ENCODE assay signal across 1 cellular context in the genomic region with DNA sequence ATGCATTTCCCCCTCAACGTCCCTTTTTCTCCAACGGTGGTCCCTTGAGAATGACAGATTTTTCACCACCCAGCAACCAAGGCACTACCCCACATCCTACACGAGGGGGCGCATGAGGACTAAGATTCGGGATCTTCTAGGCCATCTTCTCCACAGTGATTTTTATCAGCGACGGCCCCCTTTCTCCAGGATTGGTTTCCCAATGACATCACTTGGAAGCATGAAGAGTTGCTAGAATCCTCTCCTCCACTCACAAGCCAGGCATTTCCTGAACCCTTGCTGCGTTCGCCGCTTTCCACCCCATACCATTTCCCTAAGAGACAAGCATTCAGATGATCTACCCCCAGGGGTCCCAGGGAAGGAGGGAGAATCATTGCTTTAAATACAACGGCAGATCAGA.
TF ChIP-seq lines count a peak whose summit lies in the region.

No MANE protein-coding gene starts in this region.

TF ChIP-seq in K562, 482 proteins besides CTCF, POLR2A, EP300 and RAD21 (continued from another document):
- TF ChIP-seq, protein P1, sequence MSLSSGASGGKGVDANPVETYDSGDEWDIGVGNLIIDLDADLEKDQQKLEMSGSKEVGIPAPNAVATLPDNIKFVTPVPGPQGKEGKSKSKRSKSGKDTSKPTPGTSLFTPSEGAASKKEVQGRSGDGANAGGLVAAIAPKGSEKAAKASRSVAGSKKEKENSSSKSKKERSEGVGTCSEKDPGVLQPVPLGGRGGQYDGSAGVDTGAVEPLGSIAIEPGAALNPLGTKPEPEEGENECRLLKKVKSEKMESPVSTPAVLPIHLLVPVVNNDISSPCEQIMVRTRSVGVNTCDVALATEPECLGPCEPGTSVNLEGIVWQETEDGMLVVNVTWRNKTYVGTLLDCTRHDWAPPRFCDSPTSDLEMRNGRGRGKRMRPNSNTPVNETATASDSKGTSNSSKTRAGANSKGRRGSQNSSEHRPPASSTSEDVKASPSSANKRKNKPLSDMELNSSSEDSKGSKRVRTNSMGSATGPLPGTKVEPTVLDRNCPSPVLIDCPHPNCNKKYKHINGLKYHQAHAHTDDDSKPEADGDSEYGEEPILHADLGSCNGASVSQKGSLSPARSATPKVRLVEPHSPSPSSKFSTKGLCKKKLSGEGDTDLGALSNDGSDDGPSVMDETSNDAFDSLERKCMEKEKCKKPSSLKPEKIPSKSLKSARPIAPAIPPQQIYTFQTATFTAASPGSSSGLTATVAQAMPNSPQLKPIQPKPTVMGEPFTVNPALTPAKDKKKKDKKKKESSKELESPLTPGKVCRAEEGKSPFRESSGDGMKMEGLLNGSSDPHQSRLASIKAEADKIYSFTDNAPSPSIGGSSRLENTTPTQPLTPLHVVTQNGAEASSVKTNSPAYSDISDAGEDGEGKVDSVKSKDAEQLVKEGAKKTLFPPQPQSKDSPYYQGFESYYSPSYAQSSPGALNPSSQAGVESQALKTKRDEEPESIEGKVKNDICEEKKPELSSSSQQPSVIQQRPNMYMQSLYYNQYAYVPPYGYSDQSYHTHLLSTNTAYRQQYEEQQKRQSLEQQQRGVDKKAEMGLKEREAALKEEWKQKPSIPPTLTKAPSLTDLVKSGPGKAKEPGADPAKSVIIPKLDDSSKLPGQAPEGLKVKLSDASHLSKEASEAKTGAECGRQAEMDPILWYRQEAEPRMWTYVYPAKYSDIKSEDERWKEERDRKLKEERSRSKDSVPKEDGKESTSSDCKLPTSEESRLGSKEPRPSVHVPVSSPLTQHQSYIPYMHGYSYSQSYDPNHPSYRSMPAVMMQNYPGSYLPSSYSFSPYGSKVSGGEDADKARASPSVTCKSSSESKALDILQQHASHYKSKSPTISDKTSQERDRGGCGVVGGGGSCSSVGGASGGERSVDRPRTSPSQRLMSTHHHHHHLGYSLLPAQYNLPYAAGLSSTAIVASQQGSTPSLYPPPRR (CRISPR knock-in tag; IDR thresholded peaks at IDR 0.05; ENCODE audit: borderline replicate concordance) = no peak
- TF ChIP-seq STAG1 (CRISPR knock-in tag; IDR thresholded peaks at IDR 0.05; ENCODE audit: borderline replicate concordance) (peak; percentile 95), NUFIP1 (IDR thresholded peaks at IDR 0.05; ENCODE audit: partially characterized antibody) (no peak), SRSF7 (optimal IDR thresholded peaks at IDR 0.05; ENCODE audit: low read depth, low read length) (no peak), RBM39 (optimal IDR thresholded peaks at IDR 0.05; ENCODE audit: low read depth, low read length) (no peak), POLR3A (IDR thresholded peaks at IDR 0.05; ENCODE audit: borderline replicate concordance, extremely low read depth, insufficient read depth, insufficient read length) (no peak), GATA2 (CRISPR knock-in tag; IDR thresholded peaks at IDR 0.05) (peak; percentile 79), ATF7 (IDR thresholded peaks at IDR 0.05) (peak; percentile 18; the same call in 1 of the 2 replicates), SMC3 (conservative IDR thresholded peaks at IDR 0.05; ENCODE audit: insufficient read depth, low read depth, low read length) (peak; percentile 91), NBN (IDR thresholded peaks at IDR 0.05; ENCODE audit: low read depth) (no peak), FOXA1 (IDR thresholded peaks at IDR 0.05; ENCODE audit: borderline replicate concordance) (no peak)
- TF ChIP-seq, protein P2, sequence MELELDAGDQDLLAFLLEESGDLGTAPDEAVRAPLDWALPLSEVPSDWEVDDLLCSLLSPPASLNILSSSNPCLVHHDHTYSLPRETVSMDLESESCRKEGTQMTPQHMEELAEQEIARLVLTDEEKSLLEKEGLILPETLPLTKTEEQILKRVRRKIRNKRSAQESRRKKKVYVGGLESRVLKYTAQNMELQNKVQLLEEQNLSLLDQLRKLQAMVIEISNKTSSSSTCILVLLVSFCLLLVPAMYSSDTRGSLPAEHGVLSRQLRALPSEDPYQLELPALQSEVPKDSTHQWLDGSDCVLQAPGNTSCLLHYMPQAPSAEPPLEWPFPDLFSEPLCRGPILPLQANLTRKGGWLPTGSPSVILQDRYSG (tag; conservative IDR thresholded peaks at IDR 0.05; ENCODE audit: low read depth) = no peak
- TF ChIP-seq, protein P3, sequence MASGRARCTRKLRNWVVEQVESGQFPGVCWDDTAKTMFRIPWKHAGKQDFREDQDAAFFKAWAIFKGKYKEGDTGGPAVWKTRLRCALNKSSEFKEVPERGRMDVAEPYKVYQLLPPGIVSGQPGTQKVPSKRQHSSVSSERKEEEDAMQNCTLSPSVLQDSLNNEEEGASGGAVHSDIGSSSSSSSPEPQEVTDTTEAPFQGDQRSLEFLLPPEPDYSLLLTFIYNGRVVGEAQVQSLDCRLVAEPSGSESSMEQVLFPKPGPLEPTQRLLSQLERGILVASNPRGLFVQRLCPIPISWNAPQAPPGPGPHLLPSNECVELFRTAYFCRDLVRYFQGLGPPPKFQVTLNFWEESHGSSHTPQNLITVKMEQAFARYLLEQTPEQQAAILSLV (tag; IDR thresholded peaks at IDR 0.05) = no peak
